Comparison of ENCODE assay signal across 26 cellular contexts in the genomic region with DNA sequence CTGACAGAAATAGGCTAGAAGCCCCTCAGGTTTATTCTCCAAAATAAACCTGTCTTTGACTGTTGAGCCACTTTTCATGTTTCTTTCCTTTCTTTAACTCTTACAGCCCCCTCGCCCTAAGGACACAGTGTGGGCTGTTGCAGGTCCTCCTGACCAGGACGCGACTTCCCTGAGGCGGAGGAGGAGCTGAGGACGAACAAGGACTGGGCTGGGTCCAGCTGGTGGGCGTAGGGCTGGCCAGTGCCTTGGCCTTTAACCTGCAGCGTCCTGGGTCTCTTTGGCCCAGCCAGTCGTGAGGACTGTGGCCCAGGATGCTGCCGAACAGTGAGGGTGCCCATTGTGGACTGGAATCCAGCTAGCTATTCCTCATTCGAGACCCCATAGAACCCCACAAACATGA.
"Had no signal": no experiment of that assay in that cellular context is flagged by ENCODE, and none has a peak within 500 bp of the region (broad histone marks: within the 10 kb centered on the region; RNA-seq: fewer than 3 reads in every experiment).

No MANE protein-coding gene starts in this region.

- H3K9me3 Mint-ChIP-seq: activated T-helper 1 cell treated with anti-CD3 and anti-CD28 coated beads, Interleukin-12 subunit alpha, Interleukin-12 subunit beta, Interleukin-2, Interleukin-4 antibody, amounts not matched to agents 30 ng/mL and 10 ng/mL and 1 ng/mL, durations not matched to agents 14 hours and 24 hours and 36 hours; natural killer cell had no signal

- DNase-seq: activated CD4-positive, alpha-beta T cell treated with anti-CD3 and anti-CD28 coated beads for 48 hours; activated CD4-positive, alpha-beta T cell treated with anti-CD3 and anti-CD28 coated beads, Interleukin-2, amount 50 U/mL, for 48 hours; activated CD8-positive, alpha-beta memory T cell treated with anti-CD3 and anti-CD28 coated beads, Interleukin-2, amount 50 U/mL, for 4 hours; activated effector memory CD4-positive, alpha-beta T cell treated with anti-CD3 and anti-CD28 coated beads, Interleukin-2, amount 50 U/mL, for 16 hours; activated naive CD4-positive, alpha-beta T cell treated with anti-CD3 and anti-CD28 coated beads for 36 hours; activated naive CD8-positive, alpha-beta T cell treated with anti-CD3 and anti-CD28 coated beads, Interleukin-2, amount 10 ng/mL, durations not matched to agents 7 days and 5 days; activated T-cell treated with anti-CD3 and anti-CD28 coated beads, Interleukin-2, amount 50 U/mL, for 1 hour; amniotic stem cell; brain microvascular endothelial cell; cortex of kidney; foreskin melanocyte; heart right ventricle; left lung; lower lobe of right lung; mesendoderm; natural killer cell; posterior cingulate gyrus; right cardiac atrium; spleen; stimulated activated naive CD4-positive, alpha-beta T cell; tibial artery had no signal

- ATAC-seq: activated CD4-positive, CD25-positive, alpha-beta regulatory T cell treated with anti-CD3 and anti-CD28 coated beads, Interleukin-2, amount 50 U/mL, for 24 hours; heart right ventricle; left lung; lower lobe of right lung; natural killer cell had no signal

- H3K27ac Mint-ChIP-seq: activated naive CD4-positive, alpha-beta T cell treated with anti-CD3 and anti-CD28 coated beads for 36 hours; activated naive CD8-positive, alpha-beta T cell treated with anti-CD3 and anti-CD28 coated beads, Interleukin-2, amount 10 ng/mL, durations not matched to agents 7 days and 5 days; activated T-helper 1 cell treated with anti-CD3 and anti-CD28 coated beads, Interleukin-12 subunit alpha, Interleukin-12 subunit beta, Interleukin-2, Interleukin-4 antibody, amounts not matched to agents 30 ng/mL and 10 ng/mL and 1 ng/mL, durations not matched to agents 14 hours and 24 hours and 36 hours; natural killer cell; neural progenitor cell had no signal

- H3K4me1 ChIP-seq: heart right ventricle, left lung, lower lobe of right lung, neural progenitor cell, spleen, suprapubic skin, tibial artery had no signal

- H3K27ac ChIP-seq: brain microvascular endothelial cell, heart right ventricle, left lung, lower lobe of right lung, neural progenitor cell, spleen, suprapubic skin, tibial artery had no signal

- H3K36me3 Mint-ChIP-seq: activated naive CD8-positive, alpha-beta T cell treated with anti-CD3 and anti-CD28 coated beads, Interleukin-2, amount 10 ng/mL, durations not matched to agents 7 days and 5 days; natural killer cell; neural progenitor cell had no signal

- H2AFZ ChIP-seq: neural progenitor cell had no signal

- FAIRE-seq: astrocyte had no signal

- H3K27me3 ChIP-seq: brain microvascular endothelial cell had no signal

- H3K4me3 Mint-ChIP-seq: activated naive CD4-positive, alpha-beta T cell treated with anti-CD3 and anti-CD28 coated beads for 36 hours; activated naive CD8-positive, alpha-beta T cell treated with anti-CD3 and anti-CD28 coated beads, Interleukin-2, amount 10 ng/mL, durations not matched to agents 7 days and 5 days; activated T-helper 1 cell treated with anti-CD3 and anti-CD28 coated beads, Interleukin-12 subunit alpha, Interleukin-12 subunit beta, Interleukin-2, Interleukin-4 antibody, amounts not matched to agents 30 ng/mL and 10 ng/mL and 1 ng/mL, durations not matched to agents 14 hours and 24 hours and 36 hours; natural killer cell had no signal

- H3K4me1 Mint-ChIP-seq: activated naive CD8-positive, alpha-beta T cell treated with anti-CD3 and anti-CD28 coated beads, Interleukin-2, amount 10 ng/mL, durations not matched to agents 7 days and 5 days; natural killer cell; neural progenitor cell had no signal

- H3K4me2 ChIP-seq: neural progenitor cell had no signal

- H3K4me3 ChIP-seq: heart right ventricle, left lung, lower lobe of right lung, neural progenitor cell, suprapubic skin, tibial artery had no signal

- H3K9ac ChIP-seq: neural progenitor cell had no signal

- H3K36me3 ChIP-seq: brain microvascular endothelial cell, heart right ventricle, left lung, lower lobe of right lung, neural progenitor cell, spleen, suprapubic skin, tibial artery had no signal
